Comparison of ENCODE assay signal across 10 cellular contexts in the genomic region with DNA sequence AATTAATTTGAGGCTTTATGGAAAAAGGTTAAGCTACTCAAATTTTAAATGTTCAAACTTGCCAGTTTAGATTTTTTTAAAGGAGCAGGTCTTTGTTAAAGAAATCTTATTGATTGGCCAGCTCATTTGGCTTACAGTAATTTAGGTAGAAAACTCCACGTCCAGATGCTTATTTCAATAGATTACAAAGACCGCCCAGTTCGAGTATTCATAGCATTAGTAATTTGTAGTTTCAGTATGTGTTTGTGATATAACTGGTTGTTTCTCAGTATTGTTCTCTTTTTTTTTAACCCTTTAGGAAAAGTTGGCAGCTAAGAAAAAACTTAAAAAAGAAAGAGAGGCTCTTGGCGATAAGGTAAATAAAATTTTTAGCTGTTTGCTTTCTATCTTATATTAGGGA. TPM values are rescaled to one million over a fixed set of nuclear protein-coding genes. Genes with fewer than 3 reads are reported as not detected.
DNase-seq lines count a peak whose midpoint lies in the region; ATAC-seq and TF ChIP-seq lines count a peak whose summit lies in the region.
"Had no signal": no experiment of that assay in that cellular context is flagged by ENCODE, and none has a peak within 500 bp of the region (broad histone marks: within the 10 kb centered on the region; RNA-seq: fewer than 3 reads in every experiment).

No MANE protein-coding gene starts in this region.

- H3K4me3 Mint-ChIP-seq in CD4-positive, alpha-beta T cell: peak overlapping the region; percentile 74
- peak overlapping the region; percentile 99 for H3K4me3 Mint-ChIP-seq in activated naive CD8-positive, alpha-beta T cell
- H3K4me3 Mint-ChIP-seq in naive B cell: peak overlapping the region in 6 of 8 donors; percentile 21 to 98 (median 40)

- H3K4me1 Mint-ChIP-seq in CD4-positive, alpha-beta T cell (ENCODE audit: low read depth): peaks cover 58% of the 10 kb centered on the region
- peaks cover 44% of the 10 kb centered on the region for H3K4me1 Mint-ChIP-seq in activated naive CD8-positive, alpha-beta T cell (ENCODE audit: low read depth)
- H3K4me1 Mint-ChIP-seq in naive B cell: peaks cover 34 to 41% (median 40%) of the 10 kb centered on the region in 3 donors

- intact Hi-C loops in CD4-positive, alpha-beta T cell (cut with DNase I, micrococcal nuclease): no loop called here
- intact Hi-C loops in left colon (cut with DNase I, micrococcal nuclease): no loop called here

- no peak overlapping the region for H3K27ac ChIP-seq in CD4-positive, alpha-beta T cell (ENCODE audit: low read depth, low read length)

- CTCF ChIA-PET in CD4-positive, alpha-beta T cell (lab: Charles Lee): interaction anchor here (1.1 to 2.2 kb wide), 5 partner anchors 10 to 44 kb away, joined by 3 to 9 read pairs (median 5); partner anchors contain the start of genes GNG5 and SPATA1

- peaks cover 6% of the 10 kb centered on the region for H3K9me3 Mint-ChIP-seq in CD4-positive, alpha-beta T cell
- peaks cover 10% of the 10 kb centered on the region for H3K9me3 Mint-ChIP-seq in activated naive CD8-positive, alpha-beta T cell (ENCODE audit: low read depth)
- H3K9me3 Mint-ChIP-seq in naive B cell: peaks cover 5 to 18% (median 8%) of the 10 kb centered on the region in 7 donors

- peaks cover 63% of the 10 kb centered on the region for H3K36me3 Mint-ChIP-seq in CD4-positive, alpha-beta T cell (ENCODE audit: low read depth)
- peaks cover 25% of the 10 kb centered on the region for H3K36me3 Mint-ChIP-seq in activated naive CD8-positive, alpha-beta T cell
- peaks cover 13 to 26% of the 10 kb centered on the region in 2 donors for H3K36me3 Mint-ChIP-seq in naive B cell

- H3K27ac Mint-ChIP-seq in CD4-positive, alpha-beta T cell: no peak overlapping the region
- no peak overlapping the region for H3K27ac Mint-ChIP-seq in activated naive CD8-positive, alpha-beta T cell
- H3K27ac Mint-ChIP-seq in naive B cell: peak overlapping the region in 1 of 6 donors; percentile 34

- no peaks in the 10 kb centered on the region for H3K9me3 ChIP-seq in CD4-positive, alpha-beta T cell (ENCODE audit: control insufficient read depth, low read length)
- H3K9me3 ChIP-seq: Peyer's patch had no signal

- POLR2A ChIA-PET in CD4-positive, alpha-beta T cell (lab: Charles Lee): interaction anchor here (0.8 to 5.6 kb wide), 8 partner anchors 9 to 336 kb away, joined by 3 to 63 read pairs (median 11); partner anchors contain the start of genes CTBS, GNG5, PRKACB and SPATA1

- ATAC-seq in CD4-positive, alpha-beta T cell (ENCODE audit: poor library complexity): no peak
- ATAC-seq in HG02852 (IDR thresholded peaks at IDR 0.05; ENCODE audit: unreplicated experiment) (peak; percentile 31), naive B cell (ENCODE audit: low read depth in 2 of 2) (no peak), GM21528 (IDR thresholded peaks at IDR 0.05; ENCODE audit: low FRiP score, unreplicated experiment) (no peak), left colon (no peak)

- H3K27me3 ChIP-seq in CD4-positive, alpha-beta T cell (ENCODE audit: control insufficient read depth, insufficient read depth, low read length): peaks cover 2% of the 10 kb centered on the region
- H3K27me3 ChIP-seq: Peyer's patch had no signal

- no peak for DNase-seq in CD4-positive, alpha-beta T cell
- DNase-seq in naive B cell (no peak), AML-193 (lab: John Stamatoyannopoulos, UW) (no peak), NCI-H2171 (lab: John Stamatoyannopoulos, UW) (no peak), left colon (no peak)
- DNase-seq: anterior cingulate cortex, Peyer's patch had no signal

- peaks cover 18% of the 10 kb centered on the region for H3K27me3 Mint-ChIP-seq in CD4-positive, alpha-beta T cell
- peaks cover 16% of the 10 kb centered on the region for H3K27me3 Mint-ChIP-seq in activated naive CD8-positive, alpha-beta T cell
- peaks cover 12 to 16% (median 14%) of the 10 kb centered on the region in 3 donors for H3K27me3 Mint-ChIP-seq in naive B cell

- TF ChIP-seq CTCF in CD4-positive, alpha-beta T cell (IDR thresholded peaks at IDR 0.05): no peak

RNA-seq across cellular contexts. Expression of gene RPF1, which starts 1.6 kb away (rescaled TPM):
- total RNA-seq in CD4-positive, alpha-beta T cell: 10 to 100 TPM; 67.6 to 69.4 TPM
- 100 to 1,000 TPM in 1 of 6 donors, 10 to 100 TPM in 5; 54.8 to 110 (median 60.0) TPM for polyA plus RNA-seq in naive B cell (ENCODE audit: low read depth in 6 of 6)
- total RNA-seq in left colon: 10 to 100 TPM; 23.5 to 25.2 TPM

RNA-seq across cellular contexts. Expression of gene SPATA1, which starts 25.5 kb away (rescaled TPM):
- under 1 TPM; 0.11 to 0.61 TPM for total RNA-seq in CD4-positive, alpha-beta T cell
- under 1 TPM in 3 of 6 donors, not detected in 3; 0.23 to 0.96 (median 0.25) TPM for polyA plus RNA-seq in naive B cell (ENCODE audit: low read depth in 6 of 6)
- 1 to 10 TPM in 1 of 2 donors, under 1 TPM in 1; 0.61 to 1.1 TPM for total RNA-seq in left colon

RNA-seq across cellular contexts. Expression of gene GNG5, which starts 25.7 kb away (rescaled TPM):
- total RNA-seq in CD4-positive, alpha-beta T cell: 10 to 100 TPM; 23.6 to 24.6 TPM
- polyA plus RNA-seq in naive B cell (ENCODE audit: low read depth in 6 of 6): 100 to 1,000 TPM; 277 to 361 (median 296) TPM
- 100 to 1,000 TPM; 126 to 148 TPM for total RNA-seq in left colon

Comparison
In these comparisons a context has a peak if more than half of its experiments do, and no peak if none do; other contexts are left out.
1. H3K4me3 Mint-ChIP-seq: peak in every context shown above with its lines; median percentile 99 in activated naive CD8-positive, alpha-beta T cell; 74 in CD4-positive, alpha-beta T cell; 40 in naive B cell.
2. RNA of gene GNG5, which starts 25.7 kb away (total RNA-seq): 126 to 148 TPM in left colon; 23.6 to 24.6 TPM in CD4-positive, alpha-beta T cell; every median in the first group is over 4 times any median in the second.